Comparison of ENCODE assay signal across 1 cellular context in the genomic region with DNA sequence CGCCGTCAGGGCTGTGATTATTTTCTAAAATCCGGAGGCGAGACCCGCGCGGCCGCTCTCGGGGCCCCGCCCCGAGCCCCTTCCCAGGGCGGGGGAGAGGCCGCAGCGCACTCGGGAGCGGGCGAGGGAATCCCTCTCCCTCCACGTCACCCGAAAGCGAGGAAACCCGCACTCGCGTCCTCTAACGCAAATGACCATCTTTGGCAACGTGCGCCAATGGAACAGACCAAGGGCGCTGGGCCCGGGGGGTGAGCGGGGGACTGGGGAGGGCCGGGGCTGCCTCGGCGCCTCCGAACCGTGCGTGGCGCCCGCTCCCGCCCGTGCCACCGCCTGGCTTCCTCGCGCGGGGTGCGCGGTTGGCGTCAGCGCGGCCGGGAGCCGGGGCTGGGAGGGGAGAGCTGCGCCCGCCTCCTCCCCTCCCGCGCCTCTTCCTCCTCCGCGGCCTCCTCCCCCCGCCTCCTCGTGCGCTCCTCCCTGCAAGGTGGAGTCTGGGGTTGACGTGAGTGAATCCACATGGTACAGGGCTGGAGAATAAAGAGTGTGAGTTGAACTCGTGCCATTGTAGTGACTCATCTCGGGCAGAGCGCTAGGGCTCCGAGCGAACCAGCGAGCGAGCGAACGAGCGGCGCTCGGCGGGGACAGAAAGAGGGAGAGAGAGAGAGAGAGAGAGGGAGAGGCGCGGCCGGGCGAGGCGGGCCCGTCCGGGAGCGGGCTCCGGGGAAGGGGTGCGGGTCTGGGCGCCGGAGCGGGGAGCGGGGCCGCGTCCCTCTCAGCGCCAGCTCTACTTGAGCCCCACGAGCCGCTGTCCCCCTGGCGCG.
A peak's percentile ranks its signal among the peaks of the same experiment; 100 is the strongest.
TF ChIP-seq lines count a peak whose summit lies in the region.

Gene FOSL2 (plus strand): TSS at position 562 of the 818 bp plus-strand sequence. CDS start 863 bp downstream, outside the sequence.

TF ChIP-seq in SK-N-SH, 30 proteins besides CTCF, POLR2A, EP300 and RAD21 (continued from another document):
- TF ChIP-seq EZH2phosphoT487 (IDR thresholded peaks at IDR 0.05; ENCODE audit: borderline replicate concordance, low read depth), result no peak
- TF ChIP-seq TCF12 (IDR thresholded peaks at IDR 0.05), result peak; percentile 90
- TF ChIP-seq ELF1 (IDR thresholded peaks at IDR 0.05), result no peak; the same call in 1 of the 2 replicates
- TF ChIP-seq, protein P1, sequence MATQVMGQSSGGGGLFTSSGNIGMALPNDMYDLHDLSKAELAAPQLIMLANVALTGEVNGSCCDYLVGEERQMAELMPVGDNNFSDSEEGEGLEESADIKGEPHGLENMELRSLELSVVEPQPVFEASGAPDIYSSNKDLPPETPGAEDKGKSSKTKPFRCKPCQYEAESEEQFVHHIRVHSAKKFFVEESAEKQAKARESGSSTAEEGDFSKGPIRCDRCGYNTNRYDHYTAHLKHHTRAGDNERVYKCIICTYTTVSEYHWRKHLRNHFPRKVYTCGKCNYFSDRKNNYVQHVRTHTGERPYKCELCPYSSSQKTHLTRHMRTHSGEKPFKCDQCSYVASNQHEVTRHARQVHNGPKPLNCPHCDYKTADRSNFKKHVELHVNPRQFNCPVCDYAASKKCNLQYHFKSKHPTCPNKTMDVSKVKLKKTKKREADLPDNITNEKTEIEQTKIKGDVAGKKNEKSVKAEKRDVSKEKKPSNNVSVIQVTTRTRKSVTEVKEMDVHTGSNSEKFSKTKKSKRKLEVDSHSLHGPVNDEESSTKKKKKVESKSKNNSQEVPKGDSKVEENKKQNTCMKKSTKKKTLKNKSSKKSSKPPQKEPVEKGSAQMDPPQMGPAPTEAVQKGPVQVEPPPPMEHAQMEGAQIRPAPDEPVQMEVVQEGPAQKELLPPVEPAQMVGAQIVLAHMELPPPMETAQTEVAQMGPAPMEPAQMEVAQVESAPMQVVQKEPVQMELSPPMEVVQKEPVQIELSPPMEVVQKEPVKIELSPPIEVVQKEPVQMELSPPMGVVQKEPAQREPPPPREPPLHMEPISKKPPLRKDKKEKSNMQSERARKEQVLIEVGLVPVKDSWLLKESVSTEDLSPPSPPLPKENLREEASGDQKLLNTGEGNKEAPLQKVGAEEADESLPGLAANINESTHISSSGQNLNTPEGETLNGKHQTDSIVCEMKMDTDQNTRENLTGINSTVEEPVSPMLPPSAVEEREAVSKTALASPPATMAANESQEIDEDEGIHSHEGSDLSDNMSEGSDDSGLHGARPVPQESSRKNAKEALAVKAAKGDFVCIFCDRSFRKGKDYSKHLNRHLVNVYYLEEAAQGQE (IDR thresholded peaks at IDR 0.05; ENCODE audit: low read depth, low read length), result peak; percentile 79
- 0 out of 2 replicates have a peak, but pooled peaks have one; percentile 39 for TF ChIP-seq FOXJ3 (CRISPR knock-in tag; IDR thresholded peaks at IDR 0.05)
- no peak for TF ChIP-seq YY1 (IDR thresholded peaks at IDR 0.05; ENCODE audit: low read depth)
- TF ChIP-seq MXI1 (IDR thresholded peaks at IDR 0.05; ENCODE audit: low read depth, low read length), result peak; percentile 99
- peak; percentile 93 for TF ChIP-seq TAF1 (IDR thresholded peaks at IDR 0.05; ENCODE audit: borderline replicate concordance, low read depth, low read length)
- TF ChIP-seq GATA2 (CRISPR knock-in tag; IDR thresholded peaks at IDR 0.05), result no peak
- TF ChIP-seq, protein P2, sequence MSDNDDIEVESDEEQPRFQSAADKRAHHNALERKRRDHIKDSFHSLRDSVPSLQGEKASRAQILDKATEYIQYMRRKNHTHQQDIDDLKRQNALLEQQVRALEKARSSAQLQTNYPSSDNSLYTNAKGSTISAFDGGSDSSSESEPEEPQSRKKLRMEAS (IDR thresholded peaks at IDR 0.05; ENCODE audit: low read depth), result peak; percentile 98
- peak; percentile 76 for TF ChIP-seq PBX3 (IDR thresholded peaks at IDR 0.05)
- TF ChIP-seq RCOR1 (IDR thresholded peaks at IDR 0.05; ENCODE audit: low read length), result peak; percentile 56; the same call in 1 of the 2 replicates
- TF ChIP-seq FOSL2 (IDR thresholded peaks at IDR 0.05; ENCODE audit: borderline replicate concordance, low read depth), result peak; percentile 97
- TF ChIP-seq NRF1 (IDR thresholded peaks at IDR 0.05; ENCODE audit: low read depth, low read length), result no peak
